In the genomic region with DNA sequence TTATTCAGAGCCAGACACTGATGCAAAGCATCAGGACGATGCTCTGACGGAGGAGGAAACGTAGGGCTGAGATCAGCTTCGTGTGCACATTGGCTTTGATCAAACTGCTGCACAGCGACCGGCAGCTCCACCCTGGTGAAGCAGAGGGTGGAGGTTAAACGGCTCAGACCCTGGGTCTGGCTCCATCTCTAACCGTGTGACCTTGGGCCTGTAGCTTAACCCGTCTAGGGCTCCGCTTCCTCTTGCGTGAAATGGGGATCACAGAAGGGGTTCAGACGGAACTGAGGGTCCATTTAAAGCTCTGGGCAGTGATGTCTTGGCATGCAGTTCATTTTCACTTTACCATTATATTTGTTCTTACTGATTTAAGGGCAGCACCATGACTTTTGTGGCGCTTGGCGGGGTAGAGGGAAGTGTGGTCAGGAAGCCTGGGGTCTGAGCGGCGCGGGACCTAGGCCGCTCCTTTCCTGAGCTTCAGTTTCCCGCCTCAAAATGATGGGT, we compare ENCODE assay signal across 1 cellular context.
A peak's percentile ranks its signal among the peaks of the same experiment; 100 is the strongest.
TF ChIP-seq lines count a peak whose summit lies in the region.

No MANE protein-coding gene starts in this region.

TF ChIP-seq in K562, 482 proteins besides CTCF, POLR2A, EP300 and RAD21 (continued from another document):
- no peak for TF ChIP-seq E4F1 (CRISPR knock-in tag; IDR thresholded peaks at IDR 0.05; ENCODE audit: borderline replicate concordance)
- no peak for TF ChIP-seq JUN (IDR thresholded peaks at IDR 0.05; ENCODE audit: borderline replicate concordance, low read depth, low read length)
- TF ChIP-seq JUN (CRISPR knock-in tag; IDR thresholded peaks at IDR 0.05; ENCODE audit: borderline replicate concordance), result no peak
- TF ChIP-seq ZNF184 (CRISPR knock-in tag; IDR thresholded peaks at IDR 0.05), result no peak
- no peak for TF ChIP-seq COPS2 (conservative IDR thresholded peaks at IDR 0.05)
- TF ChIP-seq, protein P1, sequence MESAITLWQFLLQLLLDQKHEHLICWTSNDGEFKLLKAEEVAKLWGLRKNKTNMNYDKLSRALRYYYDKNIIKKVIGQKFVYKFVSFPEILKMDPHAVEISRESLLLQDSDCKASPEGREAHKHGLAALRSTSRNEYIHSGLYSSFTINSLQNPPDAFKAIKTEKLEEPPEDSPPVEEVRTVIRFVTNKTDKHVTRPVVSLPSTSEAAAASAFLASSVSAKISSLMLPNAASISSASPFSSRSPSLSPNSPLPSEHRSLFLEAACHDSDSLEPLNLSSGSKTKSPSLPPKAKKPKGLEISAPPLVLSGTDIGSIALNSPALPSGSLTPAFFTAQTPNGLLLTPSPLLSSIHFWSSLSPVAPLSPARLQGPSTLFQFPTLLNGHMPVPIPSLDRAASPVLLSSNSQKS (CRISPR knock-in tag; IDR thresholded peaks at IDR 0.05), result no peak
- no peak for TF ChIP-seq PPARD (CRISPR knock-in tag; IDR thresholded peaks at IDR 0.05)
- no peak for TF ChIP-seq DNMT1 (IDR thresholded peaks at IDR 0.05)
- no peak for TF ChIP-seq ILK (tag; IDR thresholded peaks at IDR 0.05; ENCODE audit: borderline replicate concordance, low read depth)
- peak in 1 of 3 experiments; percentile 10 for TF ChIP-seq YY1 (IDR thresholded peaks at IDR 0.05; ENCODE audit: borderline replicate concordance in 1 of 3, control insufficient read depth in 1 of 3, extremely low read depth in 1 of 3, insufficient read depth in 3 of 3, insufficient read length in 1 of 3, insufficient replicate concordance in 2 of 3, low read depth in 1 of 3, low read length in 2 of 3)
- TF ChIP-seq, protein P2, sequence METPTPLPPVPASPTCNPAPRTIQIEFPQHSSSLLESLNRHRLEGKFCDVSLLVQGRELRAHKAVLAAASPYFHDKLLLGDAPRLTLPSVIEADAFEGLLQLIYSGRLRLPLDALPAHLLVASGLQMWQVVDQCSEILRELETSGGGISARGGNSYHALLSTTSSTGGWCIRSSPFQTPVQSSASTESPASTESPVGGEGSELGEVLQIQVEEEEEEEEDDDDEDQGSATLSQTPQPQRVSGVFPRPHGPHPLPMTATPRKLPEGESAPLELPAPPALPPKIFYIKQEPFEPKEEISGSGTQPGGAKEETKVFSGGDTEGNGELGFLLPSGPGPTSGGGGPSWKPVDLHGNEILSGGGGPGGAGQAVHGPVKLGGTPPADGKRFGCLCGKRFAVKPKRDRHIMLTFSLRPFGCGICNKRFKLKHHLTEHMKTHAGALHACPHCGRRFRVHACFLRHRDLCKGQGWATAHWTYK (CRISPR knock-in tag; IDR thresholded peaks at IDR 0.05), result no peak
- no peak for TF ChIP-seq FOXA3 (CRISPR knock-in tag; conservative IDR thresholded peaks at IDR 0.05 in 1 of 2, IDR thresholded peaks at IDR 0.05 in 1 of 2)
- TF ChIP-seq SNIP1 (IDR thresholded peaks at IDR 0.05; ENCODE audit: low read depth), result no peak
- TF ChIP-seq, protein P3, sequence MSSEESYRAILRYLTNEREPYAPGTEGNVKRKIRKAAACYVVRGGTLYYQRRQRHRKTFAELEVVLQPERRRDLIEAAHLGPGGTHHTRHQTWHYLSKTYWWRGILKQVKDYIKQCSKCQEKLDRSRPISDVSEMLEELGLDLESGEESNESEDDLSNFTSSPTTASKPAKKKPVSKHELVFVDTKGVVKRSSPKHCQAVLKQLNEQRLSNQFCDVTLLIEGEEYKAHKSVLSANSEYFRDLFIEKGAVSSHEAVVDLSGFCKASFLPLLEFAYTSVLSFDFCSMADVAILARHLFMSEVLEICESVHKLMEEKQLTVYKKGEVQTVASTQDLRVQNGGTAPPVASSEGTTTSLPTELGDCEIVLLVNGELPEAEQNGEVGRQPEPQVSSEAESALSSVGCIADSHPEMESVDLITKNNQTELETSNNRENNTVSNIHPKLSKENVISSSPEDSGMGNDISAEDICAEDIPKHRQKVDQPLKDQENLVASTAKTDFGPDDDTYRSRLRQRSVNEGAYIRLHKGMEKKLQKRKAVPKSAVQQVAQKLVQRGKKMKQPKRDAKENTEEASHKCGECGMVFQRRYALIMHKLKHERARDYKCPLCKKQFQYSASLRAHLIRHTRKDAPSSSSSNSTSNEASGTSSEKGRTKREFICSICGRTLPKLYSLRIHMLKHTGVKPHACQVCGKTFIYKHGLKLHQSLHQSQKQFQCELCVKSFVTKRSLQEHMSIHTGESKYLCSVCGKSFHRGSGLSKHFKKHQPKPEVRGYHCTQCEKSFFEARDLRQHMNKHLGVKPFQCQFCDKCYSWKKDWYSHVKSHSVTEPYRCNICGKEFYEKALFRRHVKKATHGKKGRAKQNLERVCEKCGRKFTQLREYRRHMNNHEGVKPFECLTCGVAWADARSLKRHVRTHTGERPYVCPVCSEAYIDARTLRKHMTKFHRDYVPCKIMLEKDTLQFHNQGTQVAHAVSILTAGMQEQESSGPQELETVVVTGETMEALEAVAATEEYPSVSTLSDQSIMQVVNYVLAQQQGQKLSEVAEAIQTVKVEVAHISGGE (CRISPR knock-in tag; IDR thresholded peaks at IDR 0.05), result no peak; a peak in 1 of 6 replicates
- TF ChIP-seq, protein P4, sequence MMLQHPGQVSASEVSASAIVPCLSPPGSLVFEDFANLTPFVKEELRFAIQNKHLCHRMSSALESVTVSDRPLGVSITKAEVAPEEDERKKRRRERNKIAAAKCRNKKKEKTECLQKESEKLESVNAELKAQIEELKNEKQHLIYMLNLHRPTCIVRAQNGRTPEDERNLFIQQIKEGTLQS (IDR thresholded peaks at IDR 0.05), result no peak
- TF ChIP-seq, protein P4 (CRISPR knock-in tag; conservative IDR thresholded peaks at IDR 0.05), result no peak
- peak; percentile 87 for TF ChIP-seq ESRRA (IDR thresholded peaks at IDR 0.05; ENCODE audit: borderline replicate concordance, low read depth)
- TF ChIP-seq ZNF431 (CRISPR knock-in tag; IDR thresholded peaks at IDR 0.05), result no peak; the same call in 1 of the 2 replicates
- TF ChIP-seq, protein P5, sequence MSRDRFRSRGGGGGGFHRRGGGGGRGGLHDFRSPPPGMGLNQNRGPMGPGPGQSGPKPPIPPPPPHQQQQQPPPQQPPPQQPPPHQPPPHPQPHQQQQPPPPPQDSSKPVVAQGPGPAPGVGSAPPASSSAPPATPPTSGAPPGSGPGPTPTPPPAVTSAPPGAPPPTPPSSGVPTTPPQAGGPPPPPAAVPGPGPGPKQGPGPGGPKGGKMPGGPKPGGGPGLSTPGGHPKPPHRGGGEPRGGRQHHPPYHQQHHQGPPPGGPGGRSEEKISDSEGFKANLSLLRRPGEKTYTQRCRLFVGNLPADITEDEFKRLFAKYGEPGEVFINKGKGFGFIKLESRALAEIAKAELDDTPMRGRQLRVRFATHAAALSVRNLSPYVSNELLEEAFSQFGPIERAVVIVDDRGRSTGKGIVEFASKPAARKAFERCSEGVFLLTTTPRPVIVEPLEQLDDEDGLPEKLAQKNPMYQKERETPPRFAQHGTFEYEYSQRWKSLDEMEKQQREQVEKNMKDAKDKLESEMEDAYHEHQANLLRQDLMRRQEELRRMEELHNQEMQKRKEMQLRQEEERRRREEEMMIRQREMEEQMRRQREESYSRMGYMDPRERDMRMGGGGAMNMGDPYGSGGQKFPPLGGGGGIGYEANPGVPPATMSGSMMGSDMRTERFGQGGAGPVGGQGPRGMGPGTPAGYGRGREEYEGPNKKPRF (IDR thresholded peaks at IDR 0.05; ENCODE audit: low read depth, low read length), result no peak
- TF ChIP-seq, protein P6, sequence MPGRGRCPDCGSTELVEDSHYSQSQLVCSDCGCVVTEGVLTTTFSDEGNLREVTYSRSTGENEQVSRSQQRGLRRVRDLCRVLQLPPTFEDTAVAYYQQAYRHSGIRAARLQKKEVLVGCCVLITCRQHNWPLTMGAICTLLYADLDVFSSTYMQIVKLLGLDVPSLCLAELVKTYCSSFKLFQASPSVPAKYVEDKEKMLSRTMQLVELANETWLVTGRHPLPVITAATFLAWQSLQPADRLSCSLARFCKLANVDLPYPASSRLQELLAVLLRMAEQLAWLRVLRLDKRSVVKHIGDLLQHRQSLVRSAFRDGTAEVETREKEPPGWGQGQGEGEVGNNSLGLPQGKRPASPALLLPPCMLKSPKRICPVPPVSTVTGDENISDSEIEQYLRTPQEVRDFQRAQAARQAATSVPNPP (IDR thresholded peaks at IDR 0.05; ENCODE audit: borderline replicate concordance, insufficient read depth, insufficient read length), result no peak
- no peak for TF ChIP-seq MCM3 (IDR thresholded peaks at IDR 0.05)
- TF ChIP-seq, protein P7, sequence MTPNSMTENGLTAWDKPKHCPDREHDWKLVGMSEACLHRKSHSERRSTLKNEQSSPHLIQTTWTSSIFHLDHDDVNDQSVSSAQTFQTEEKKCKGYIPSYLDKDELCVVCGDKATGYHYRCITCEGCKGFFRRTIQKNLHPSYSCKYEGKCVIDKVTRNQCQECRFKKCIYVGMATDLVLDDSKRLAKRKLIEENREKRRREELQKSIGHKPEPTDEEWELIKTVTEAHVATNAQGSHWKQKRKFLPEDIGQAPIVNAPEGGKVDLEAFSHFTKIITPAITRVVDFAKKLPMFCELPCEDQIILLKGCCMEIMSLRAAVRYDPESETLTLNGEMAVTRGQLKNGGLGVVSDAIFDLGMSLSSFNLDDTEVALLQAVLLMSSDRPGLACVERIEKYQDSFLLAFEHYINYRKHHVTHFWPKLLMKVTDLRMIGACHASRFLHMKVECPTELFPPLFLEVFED (CRISPR knock-in tag; conservative IDR thresholded peaks at IDR 0.05), result no peak
- 0 out of 2 replicates have a peak, but pooled peaks have one; percentile 6 for TF ChIP-seq ETV5 (CRISPR knock-in tag; IDR thresholded peaks at IDR 0.05; ENCODE audit: low read depth)
